ENCODE assay signal across 20 cellular contexts in the genomic region with DNA sequence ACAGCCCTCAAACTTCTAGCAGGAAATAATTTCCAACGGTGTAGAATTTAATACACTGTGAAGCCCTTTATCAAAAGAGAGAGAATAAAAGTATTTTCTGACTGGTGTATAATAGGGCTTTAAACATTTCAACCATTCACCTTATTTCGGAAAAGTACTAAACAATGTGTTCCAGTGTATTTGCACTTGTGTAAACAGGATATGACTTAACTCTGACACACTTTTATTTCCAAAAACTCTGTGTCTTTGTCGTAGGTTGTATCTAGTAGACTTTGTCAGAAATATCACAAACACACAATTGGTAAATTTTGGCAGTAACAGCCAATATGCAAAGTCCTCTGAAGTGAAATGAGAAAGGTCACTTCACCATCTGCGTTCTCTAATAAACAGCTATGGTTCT. TPM values are rescaled to one million over a fixed set of nuclear protein-coding genes. Genes with fewer than 3 reads are reported as not detected.
DNase-seq lines count a peak whose midpoint lies in the region; ATAC-seq and TF ChIP-seq lines count a peak whose summit lies in the region.
"Had no signal": no experiment of that assay in that cellular context is flagged by ENCODE, and none has a peak within 500 bp of the region (broad histone marks: within the 10 kb centered on the region; RNA-seq: fewer than 3 reads in every experiment).

No MANE protein-coding gene starts in this region.

- no peak overlapping the region for H3K27ac Mint-ChIP-seq in type B pancreatic cell
- H3K27ac Mint-ChIP-seq in glutamatergic neuron (ENCODE audit: unreplicated experiment), result no peak overlapping the region
- H3K27ac Mint-ChIP-seq: stimulated activated naive CD8-positive, alpha-beta T cell treated with anti-CD3 and anti-CD28 coated beads, Interleukin-15, amount 100 ng/mL, for 72 hours had no signal

- peaks cover 5% of the 10 kb centered on the region for H3K4me1 Mint-ChIP-seq in type B pancreatic cell (ENCODE audit: unreplicated experiment)
- H3K4me1 Mint-ChIP-seq in glutamatergic neuron (ENCODE audit: low read depth, unreplicated experiment), result peaks cover 14% of the 10 kb centered on the region

- no peaks in the 10 kb centered on the region for H4K20me1 ChIP-seq in Loucy (ENCODE audit: insufficient read depth, low read length, poor library complexity, severe bottlenecking)

- H3K36me3 ChIP-seq in Loucy (ENCODE audit: insufficient read depth, low read length) (no peaks in the 10 kb centered on the region), mesodermal cell (ENCODE audit: control insufficient read depth, insufficient read depth, low read length) (no peaks in the 10 kb centered on the region)
- H3K36me3 ChIP-seq: colonic mucosa, vagina had no signal

- H3K4me1 ChIP-seq in Loucy (ENCODE audit: insufficient read depth, low read length, poor library complexity, severe bottlenecking) (peaks cover 15% of the 10 kb centered on the region), mesodermal cell (ENCODE audit: control insufficient read depth, insufficient read depth, low read length, poor library complexity, severe bottlenecking) (peaks cover 23% of the 10 kb centered on the region)
- H3K4me1 ChIP-seq: colonic mucosa had no signal

- H2AFZ ChIP-seq in Loucy (ENCODE audit: low read length), result 0 out of 2 replicates have a peak overlapping the region, but pooled peaks have one; percentile 14

- no peak overlapping the region for H3K9ac ChIP-seq in Loucy (ENCODE audit: low read depth, low read length, poor library complexity, severe bottlenecking)

- H3K27me3 Mint-ChIP-seq in type B pancreatic cell (no peaks in the 10 kb centered on the region), glutamatergic neuron (ENCODE audit: unreplicated experiment) (peaks cover 4% of the 10 kb centered on the region)
- H3K27me3 Mint-ChIP-seq: stimulated activated naive CD8-positive, alpha-beta T cell treated with anti-CD3 and anti-CD28 coated beads, Interleukin-15, amount 100 ng/mL, for 72 hours had no signal

- DNase-seq in AG10803 (ENCODE audit: low read depth) (peak; percentile 29), dermis microvascular lymphatic vessel endothelial cell (ENCODE audit: low read depth in 2 of 2) (peak; percentile 69 to 77), type B pancreatic cell (ENCODE audit: extremely low spot score, unreplicated experiment) (no peak), glutamatergic neuron (no peak)
- DNase-seq: activated gamma-delta T cell; anterior cingulate cortex; colonic mucosa; hippocampal formation; kidney glomerular epithelial cell; mucosa of descending colon; NCI-H2081 treated with DMSO at 0.1 percent for 48 hours; NCI-H510A; SIG-M5; stimulated activated naive CD8-positive, alpha-beta T cell treated with anti-CD3 and anti-CD28 coated beads, Interleukin-15, amount 100 ng/mL, for 72 hours; T-helper 9 cell had no signal

- TF ChIP-seq CTCF in AG10803 (conservative IDR thresholded peaks at IDR 0.05; ENCODE audit: low read length), result no peak
- no peak for TF ChIP-seq CTCF in Loucy (conservative IDR thresholded peaks at IDR 0.05; ENCODE audit: low read length)
- no peak for TF ChIP-seq CTCF in type B pancreatic cell (conservative IDR thresholded peaks at IDR 0.05)
- TF ChIP-seq CTCF in glutamatergic neuron (IDR thresholded peaks at IDR 0.05; ENCODE audit: partially characterized antibody, unreplicated experiment), result no peak

- H3K4me3 Mint-ChIP-seq in type B pancreatic cell (no peak overlapping the region), glutamatergic neuron (ENCODE audit: unreplicated experiment) (no peak overlapping the region)
- H3K4me3 Mint-ChIP-seq: stimulated activated naive CD8-positive, alpha-beta T cell treated with anti-CD3 and anti-CD28 coated beads, Interleukin-15, amount 100 ng/mL, for 72 hours had no signal

- no peaks in the 10 kb centered on the region for H3K9me3 ChIP-seq in Loucy (ENCODE audit: insufficient read depth, low read depth, low read length)
- H3K9me3 ChIP-seq in mesodermal cell (ENCODE audit: control insufficient read depth, low read length), result no peaks in the 10 kb centered on the region
- H3K9me3 ChIP-seq: colonic mucosa, mucosa of descending colon, vagina had no signal

- WGBS in mesodermal cell (ENCODE audit: insufficient coverage in 2 of 2), 2 experiments, result no CpG with 5 or more reads among the region's 4 CpGs

- H3K9me2 ChIP-seq in Loucy (replicated peaks; ENCODE audit: low read depth, low read length), result no peaks in the 10 kb centered on the region

- H3K4me2 ChIP-seq in Loucy (ENCODE audit: low read depth, low read length, poor library complexity, severe bottlenecking), result no peak overlapping the region

- H3K4me3 ChIP-seq in AG10803 (ENCODE audit: low read length), result no peak overlapping the region
- no peak overlapping the region for H3K4me3 ChIP-seq in Loucy (ENCODE audit: low read length, poor library complexity, severe bottlenecking)
- no peak overlapping the region for H3K4me3 ChIP-seq in mesodermal cell (ENCODE audit: extremely low read depth, insufficient read depth, low read length, poor library complexity, severe bottlenecking)
- H3K4me3 ChIP-seq: colonic mucosa, mucosa of descending colon, vagina had no signal

- H3K27ac ChIP-seq in mesodermal cell (ENCODE audit: low read depth, low read length, severe bottlenecking), result peak overlapping the region; percentile 51
- H3K27ac ChIP-seq: colonic mucosa, vagina had no signal

- ATAC-seq in GM19467 (IDR thresholded peaks at IDR 0.05; ENCODE audit: unreplicated experiment), result no peak
- no peak for ATAC-seq in HG03442 (IDR thresholded peaks at IDR 0.05; ENCODE audit: unreplicated experiment)
- ATAC-seq: mucosa of descending colon; stimulated activated naive CD8-positive, alpha-beta T cell treated with anti-CD3 and anti-CD28 coated beads, Interleukin-15, amount 100 ng/mL, for 72 hours had no signal

- no peaks in the 10 kb centered on the region for H3K27me3 ChIP-seq in Loucy (ENCODE audit: insufficient read depth, low read length, poor library complexity, severe bottlenecking)
- H3K27me3 ChIP-seq: colonic mucosa, vagina had no signal

- H3K9me3 Mint-ChIP-seq in type B pancreatic cell, result no peaks in the 10 kb centered on the region
- peaks cover 3% of the 10 kb centered on the region for H3K9me3 Mint-ChIP-seq in glutamatergic neuron (ENCODE audit: unreplicated experiment)
- H3K9me3 Mint-ChIP-seq: stimulated activated naive CD8-positive, alpha-beta T cell treated with anti-CD3 and anti-CD28 coated beads, Interleukin-15, amount 100 ng/mL, for 72 hours had no signal

- H3F3A ChIP-seq in Loucy (ENCODE audit: low read depth), result no peaks in the 10 kb centered on the region

- no peaks in the 10 kb centered on the region for H3K79me2 ChIP-seq in Loucy (ENCODE audit: insufficient read depth, low read length)

- H3K36me3 Mint-ChIP-seq in type B pancreatic cell, result no peaks in the 10 kb centered on the region
- H3K36me3 Mint-ChIP-seq in glutamatergic neuron (ENCODE audit: unreplicated experiment), result no peaks in the 10 kb centered on the region

RNA-seq across cellular contexts. Expression of a gene that starts 10.3 kb away (rescaled TPM):
- total RNA-seq in dermis microvascular lymphatic vessel endothelial cell (37.7 and 42.6 TPM in 2 replicates), type B pancreatic cell (ENCODE audit: low replicate concordance) (65.1 and 99.5 TPM in 2 replicates), glutamatergic neuron (ENCODE audit: unreplicated experiment) (81.1 TPM)
- 97.1 TPM for polyA plus RNA-seq in mesodermal cell (2013, experiment 1 of 2)
- polyA plus RNA-seq in mesodermal cell (2013, experiment 2 of 2), result 94.8 TPM

Comparison
In these comparisons a context has a peak if more than half of its experiments do, and no peak if none do; other contexts are left out.
1. DNase-seq: peak in AG10803 (single experiment) and dermis microvascular lymphatic vessel endothelial cell (2 of 2); none in type B pancreatic cell (single experiment) and glutamatergic neuron (single experiment).